In the genomic region with DNA sequence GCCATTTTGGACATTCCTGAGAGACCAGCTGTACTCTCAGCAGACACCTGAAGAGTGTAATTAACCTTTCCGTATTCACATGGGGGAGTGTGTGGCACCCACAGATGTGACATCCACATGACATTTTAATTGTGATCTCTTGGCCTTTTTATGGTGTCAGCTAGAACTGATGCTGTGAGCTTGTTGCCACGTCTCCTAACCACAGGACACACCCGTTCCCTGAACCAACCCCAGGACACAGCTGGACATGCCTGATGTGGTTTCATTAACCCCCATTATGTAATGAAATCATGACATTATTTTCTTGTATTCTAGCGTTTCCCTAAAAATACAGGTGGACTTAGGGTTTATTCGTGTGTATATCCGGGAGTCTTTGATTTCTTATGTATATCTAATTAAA, we compare ENCODE assay signal across 28 cellular contexts.
"Had no signal": no experiment of that assay in that cellular context is flagged by ENCODE, and none has a peak within 500 bp of the region (broad histone marks: within the 10 kb centered on the region; RNA-seq: fewer than 3 reads in every experiment).

No MANE protein-coding gene starts in this region.

- ATAC-seq: stimulated activated effector memory CD8-positive, alpha-beta T cell treated with anti-CD3 and anti-CD28 coated beads, Interleukin-12 subunit alpha, Interleukin-12 subunit beta, amount 100 ng/mL, for 72 hours; stimulated activated memory B cell treated with anti-CD40 and anti-IgM and Interleukin-4, amounts not matched to agents 10 μg/mL and 1 μg/mL and 100 μg/mL, for 72 hours; stimulated activated naive B cell treated with anti-CD40 and anti-IgM and Interleukin-4, amounts not matched to agents 10 μg/mL and 1 μg/mL and 100 μg/mL, for 72 hours; stimulated activated naive CD8-positive, alpha-beta T cell treated with anti-CD3 and anti-CD28 coated beads, Interleukin-15, amount 100 ng/mL, for 72 hours; stimulated activated naive CD8-positive, alpha-beta T cell treated with anti-CD3 and anti-CD28 coated beads, Interleukin-15, Interleukin-2, amounts not matched to agents 100 U/mL and 50 U/mL, for 24 hours; upper lobe of right lung had no signal

- H3K4me1 Mint-ChIP-seq: stimulated activated naive CD8-positive, alpha-beta T cell treated with anti-CD3 and anti-CD28 coated beads, Interleukin-15, amount 100 ng/mL, for 72 hours had no signal

- H3K9me3 ChIP-seq: stomach, suprapubic skin, testis, thoracic aorta, thyroid gland, tibial artery, tibial nerve, transverse colon, upper lobe of left lung, upper lobe of right lung, uterus, vagina had no signal

- H3K36me3 Mint-ChIP-seq: stimulated activated effector memory CD8-positive, alpha-beta T cell treated with anti-CD3 and anti-CD28 coated beads, Interleukin-12 subunit alpha, Interleukin-12 subunit beta, amount 100 ng/mL, for 72 hours; stimulated activated memory B cell treated with anti-CD40 and anti-IgM and Interleukin-4, amounts not matched to agents 10 μg/mL and 1 μg/mL and 100 μg/mL, for 72 hours; stimulated activated naive B cell treated with anti-CD40 and anti-IgM and Interleukin-4, amounts not matched to agents 10 μg/mL and 1 μg/mL and 100 μg/mL, for 72 hours; type B pancreatic cell had no signal

- H3K4me3 Mint-ChIP-seq: stimulated activated effector memory CD8-positive, alpha-beta T cell treated with anti-CD3 and anti-CD28 coated beads, Interleukin-12 subunit alpha, Interleukin-12 subunit beta, amount 100 ng/mL, for 72 hours; stimulated activated memory B cell treated with anti-CD40 and anti-IgM and Interleukin-4, amounts not matched to agents 10 μg/mL and 1 μg/mL and 100 μg/mL, for 72 hours; stimulated activated naive B cell treated with anti-CD40 and anti-IgM and Interleukin-4, amounts not matched to agents 10 μg/mL and 1 μg/mL and 100 μg/mL, for 72 hours; stimulated activated naive CD8-positive, alpha-beta T cell treated with anti-CD3 and anti-CD28 coated beads, Interleukin-15, amount 100 ng/mL, for 72 hours; stimulated activated naive CD8-positive, alpha-beta T cell treated with anti-CD3 and anti-CD28 coated beads, Interleukin-15, Interleukin-2, amounts not matched to agents 100 ng/mL and 50 ng/mL, for 24 hours; type B pancreatic cell had no signal

- H3K27ac Mint-ChIP-seq: stimulated activated effector memory CD8-positive, alpha-beta T cell treated with anti-CD3 and anti-CD28 coated beads, Interleukin-12 subunit alpha, Interleukin-12 subunit beta, amount 100 ng/mL, for 72 hours; stimulated activated memory B cell treated with anti-CD40 and anti-IgM and Interleukin-4, amounts not matched to agents 10 μg/mL and 1 μg/mL and 100 μg/mL, for 72 hours; stimulated activated naive B cell treated with anti-CD40 and anti-IgM and Interleukin-4, amounts not matched to agents 10 μg/mL and 1 μg/mL and 100 μg/mL, for 72 hours; stimulated activated naive CD8-positive, alpha-beta T cell treated with anti-CD3 and anti-CD28 coated beads, Interleukin-15, amount 100 ng/mL, for 72 hours; stimulated activated naive CD8-positive, alpha-beta T cell treated with anti-CD3 and anti-CD28 coated beads, Interleukin-15, Interleukin-2, amounts not matched to agents 100 ng/mL and 50 ng/mL, for 24 hours; type B pancreatic cell had no signal

- DNase-seq: stimulated activated CD4-positive, alpha-beta T cell treated with anti-CD3 and anti-CD28 coated beads, Interleukin-2, amount 100 ng/mL, for 48 hours; stimulated activated CD4-positive, alpha-beta T cell treated with anti-CD3 and anti-CD28 coated beads, Interleukin-4, amount 100 ng/mL, for 1 hour; stimulated activated CD4-positive, alpha-beta T cell treated with anti-CD3 and anti-CD28 coated beads, Interleukin-4, amount 100 ng/mL, for 24 hours; stimulated activated CD4-positive, alpha-beta T cell treated with anti-CD3 and anti-CD28 coated beads, Interleukin-4, amount 100 ng/mL, for 4 hours; stimulated activated CD8-positive, alpha-beta memory T cell treated with anti-CD3 and anti-CD28 coated beads, Interleukin-4, amount 100 ng/mL, for 48 hours; stimulated activated naive B cell treated with anti-CD40 and anti-IgM and Interleukin-4, amounts not matched to agents 10 μg/mL and 1 μg/mL and 100 μg/mL, for 72 hours; stimulated activated naive CD4-positive, alpha-beta T cell; stimulated activated naive CD4-positive, alpha-beta T cell treated with Interleukin-2 at 50 U/mL for 16 hours; stimulated activated naive CD8-positive, alpha-beta T cell treated with anti-CD3 and anti-CD28 coated beads, Interleukin-15, amount 100 ng/mL, for 72 hours; stimulated activated naive CD8-positive, alpha-beta T cell treated with anti-CD3 and anti-CD28 coated beads, Interleukin-15, Interleukin-2, amounts not matched to agents 100 U/mL and 50 U/mL, for 24 hours; stomach; substantia nigra; testis; thyroid gland; tibial artery; transverse colon; trophoblast cell; upper lobe of left lung; upper lobe of right lung; uterus had no signal

- H3K27ac ChIP-seq: stomach, suprapubic skin, testis, thoracic aorta, thyroid gland, tibial artery, tibial nerve, transverse colon, upper lobe of left lung, upper lobe of right lung, uterus, vagina had no signal

- H3K4me3 ChIP-seq: stomach, suprapubic skin, testis, thoracic aorta, thyroid gland, tibial artery, tibial nerve, transverse colon, upper lobe of left lung, upper lobe of right lung, uterus, vagina had no signal

- H3K9me3 Mint-ChIP-seq: stimulated activated effector memory CD8-positive, alpha-beta T cell treated with anti-CD3 and anti-CD28 coated beads, Interleukin-12 subunit alpha, Interleukin-12 subunit beta, amount 100 ng/mL, for 72 hours; stimulated activated memory B cell treated with anti-CD40 and anti-IgM and Interleukin-4, amounts not matched to agents 10 μg/mL and 1 μg/mL and 100 μg/mL, for 72 hours; stimulated activated naive B cell treated with anti-CD40 and anti-IgM and Interleukin-4, amounts not matched to agents 10 μg/mL and 1 μg/mL and 100 μg/mL, for 72 hours; stimulated activated naive CD8-positive, alpha-beta T cell treated with anti-CD3 and anti-CD28 coated beads, Interleukin-15, amount 100 ng/mL, for 72 hours; stimulated activated naive CD8-positive, alpha-beta T cell treated with anti-CD3 and anti-CD28 coated beads, Interleukin-15, Interleukin-2, amounts not matched to agents 100 ng/mL and 50 ng/mL, for 24 hours had no signal

- H3K36me3 ChIP-seq: stomach, suprapubic skin, thoracic aorta, thyroid gland, tibial artery, tibial nerve, transverse colon, upper lobe of left lung, upper lobe of right lung, uterus, vagina had no signal

- H3K27me3 ChIP-seq: testis, thyroid gland, tibial artery, tibial nerve, upper lobe of left lung, uterus, vagina had no signal

- H3K27me3 Mint-ChIP-seq: type B pancreatic cell had no signal

- H3K4me1 ChIP-seq: stomach, suprapubic skin, testis, thyroid gland, tibial artery, tibial nerve, transverse colon, upper lobe of left lung, upper lobe of right lung, uterus, vagina had no signal
